ENCODE assay signal across 8 cellular contexts in genomic region chr2:10079192-10079930, GRCh38. TPM values are rescaled to one million over a fixed set of nuclear protein-coding genes. Genes with fewer than 3 reads are reported as not detected.
DNase-seq lines count a peak whose midpoint lies in the region; ATAC-seq and TF ChIP-seq lines count a peak whose summit lies in the region.

No MANE protein-coding gene starts in this region.

- peak overlapping the region in 6 of 7 donors; percentile 19 to 83 (median 74) for H3K27ac Mint-ChIP-seq in CD4-positive, alpha-beta memory T cell

- H3K4me3 Mint-ChIP-seq in CD4-positive, alpha-beta memory T cell = peak overlapping the region; percentile 75 to 91 (median 86)

- peaks cover 0 to 6% of the 10 kb centered on the region in 2 donors for H3K36me3 Mint-ChIP-seq in CD4-positive, alpha-beta memory T cell

- TF ChIP-seq CTCF in astrocyte of the cerebellum (IDR thresholded peaks at IDR 0.05; ENCODE audit: low read depth, low read length, missing control alignments) = no peak

- POLR2A ChIA-PET in CD4-positive, alpha-beta memory T cell (lab: Charles Lee; ENCODE audit: partially characterized antibody) = no interaction called here

- DNase-seq in CD4-positive, alpha-beta memory T cell = peak in 3 of 5 donors; percentile 17 to 29 (median 28)
- DNase-seq in M059J (ENCODE audit: low read depth) = peak; percentile 67
- peak; percentile 89 for DNase-seq in astrocyte of the cerebellum (ENCODE audit: low read depth)
- DNase-seq in hippocampal formation (lab: John Stamatoyannopoulos, UW) = peak; percentile 28 to 44
- DNase-seq in renal cortical epithelial cell (ENCODE audit: low read depth) = peak; percentile 55
- no peak for DNase-seq in GOT3 (lab: John Stamatoyannopoulos, UW)
- DNase-seq in KG1 (lab: John Stamatoyannopoulos, UW) = no peak

- no peak overlapping the region for H3K4me3 ChIP-seq in CD4-positive, alpha-beta memory T cell (ENCODE audit: low read length in 2 of 2)
- H3K4me3 ChIP-seq in astrocyte of the cerebellum (ENCODE audit: low read depth, low read length) = peak overlapping the region; percentile 36

- peaks cover 0 to 2% (median 0%) of the 10 kb centered on the region in 8 donors for H3K9me3 Mint-ChIP-seq in CD4-positive, alpha-beta memory T cell

- peak; percentile 14 for ATAC-seq in GM19467 (IDR thresholded peaks at IDR 0.05; ENCODE audit: unreplicated experiment)

- no peaks in the 10 kb centered on the region for H3K36me3 ChIP-seq in CD4-positive, alpha-beta memory T cell (ENCODE audit: insufficient read depth, low read length)

- peaks cover 42% of the 10 kb centered on the region for H3K27me3 ChIP-seq in CD4-positive, alpha-beta memory T cell (ENCODE audit: insufficient read depth, low read length)

- intact Hi-C loops in CD4-positive, alpha-beta memory T cell (cut with micrococcal nuclease) = no loop called here

- CTCF ChIA-PET in CD4-positive, alpha-beta memory T cell (lab: Charles Lee; ENCODE audit: partially characterized antibody) = interaction anchor here (0.7 to 1.4 kb wide), 4 partner anchors 10 to 356 kb away, joined by 3 to 6 read pairs (median 3); no protein-coding TSS in a partner anchor

- H3K27ac ChIP-seq in CD4-positive, alpha-beta memory T cell (ENCODE audit: low read depth, low read length) = no peak overlapping the region

- in situ Hi-C loops in astrocyte of the cerebellum (cut with HindIII; ENCODE audit: low sequenced_read_pairs) = no loop called here

- no peaks in the 10 kb centered on the region for H3K9me3 ChIP-seq in CD4-positive, alpha-beta memory T cell (ENCODE audit: control insufficient read depth in 1 of 2, low read length in 2 of 2)

- peaks cover 50 to 58% of the 10 kb centered on the region in 2 donors for H3K27me3 Mint-ChIP-seq in CD4-positive, alpha-beta memory T cell

- H3K4me1 Mint-ChIP-seq in CD4-positive, alpha-beta memory T cell = peaks cover 8 to 20% (median 11%) of the 10 kb centered on the region in 4 donors

- H3K4me1 ChIP-seq in CD4-positive, alpha-beta memory T cell (ENCODE audit: insufficient read depth, low read length) = peaks cover 24% of the 10 kb centered on the region

RNA-seq across cellular contexts. Expression of gene CYS1, which starts 0.8 kb away (rescaled TPM):
- not detected for total RNA-seq in CD4-positive, alpha-beta memory T cell
- polyA plus RNA-seq in CD4-positive, alpha-beta memory T cell = not detected
- total RNA-seq in M059J (2014; rRNA removed; shearing (Covaris generic)) = 0.10 and 0.79 TPM in 2 replicates
- total RNA-seq in renal cortical epithelial cell = 34.2 and 223 TPM in 2 replicates

RNA-seq across cellular contexts. Expression of gene KLF11, which starts 36.0 kb away (rescaled TPM):
- total RNA-seq in CD4-positive, alpha-beta memory T cell = 1 to 10 TPM; 7.0 TPM
- 1 to 10 TPM; 8.8 to 9.8 TPM for polyA plus RNA-seq in CD4-positive, alpha-beta memory T cell
- total RNA-seq in M059J (2014; rRNA removed; shearing (Covaris generic)) = 9.6 and 10.4 TPM in 2 replicates
- total RNA-seq in renal cortical epithelial cell = 8.2 and 16.2 TPM in 2 replicates

RNA-seq across cellular contexts. Expression of gene RRM2, which starts 43.2 kb away (rescaled TPM):
- under 1 TPM in 1 of 2 experiments, not detected in 1; 0.42 TPM for total RNA-seq in CD4-positive, alpha-beta memory T cell
- polyA plus RNA-seq in CD4-positive, alpha-beta memory T cell = under 1 TPM; 0.48 to 0.77 TPM
- total RNA-seq in M059J (2014; rRNA removed; shearing (Covaris generic)) = 110 and 170 TPM in 2 replicates
- 3.4 and 17.9 TPM in 2 replicates for total RNA-seq in renal cortical epithelial cell

Comparison
In these comparisons a context has a peak if more than half of its experiments do, and no peak if none do; other contexts are left out.
1. DNase-seq: peak in CD4-positive, alpha-beta memory T cell (3 of 5), M059J (single experiment), astrocyte of the cerebellum (single experiment), hippocampal formation (2 of 2) and renal cortical epithelial cell (single experiment); none in GOT3 (single experiment) and KG1 (single experiment).
2. RNA of gene CYS1, which starts 0.8 kb away (total RNA-seq): 34.2 to 223 TPM in renal cortical epithelial cell; 0.10 to 0.79 TPM in M059J and not detected in CD4-positive, alpha-beta memory T cell; every median in the first group is over 10 times any median in the second.